17 cellular contexts compared by ENCODE assay signal in the genomic region with DNA sequence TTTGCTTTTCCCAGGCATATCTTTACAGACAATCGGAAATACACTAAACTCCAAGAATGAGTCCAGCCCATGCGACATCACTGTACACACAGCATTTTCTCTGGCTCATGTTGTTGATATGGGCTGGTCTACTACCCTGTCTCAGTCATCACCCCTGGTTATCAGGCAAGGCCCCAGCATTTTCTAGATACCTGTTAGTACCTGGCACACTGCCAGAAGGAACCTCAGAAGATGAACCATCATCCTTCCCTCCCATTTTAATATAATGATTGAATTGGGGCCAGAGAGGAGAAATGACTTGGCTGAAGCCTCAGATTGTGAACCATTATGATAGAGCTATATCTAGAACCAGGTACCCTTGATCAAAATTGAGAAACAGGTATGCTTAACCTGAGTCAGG.
DNase-seq lines count a peak whose midpoint lies in the region; ATAC-seq and TF ChIP-seq lines count a peak whose summit lies in the region.
"Had no signal": no experiment of that assay in that cellular context is flagged by ENCODE, and none has a peak within 500 bp of the region (broad histone marks: within the 10 kb centered on the region; RNA-seq: fewer than 3 reads in every experiment).

No MANE protein-coding gene starts in this region.

- H3K4me3 ChIP-seq in LNCaP clone FGC (ENCODE audit: low read depth, low read length) (no peak overlapping the region), endodermal cell (ENCODE audit: low read length) (no peak overlapping the region), trophoblast cell (ENCODE audit: low read depth, low read length) (no peak overlapping the region), neural progenitor cell (no peak overlapping the region), body of pancreas (no peak overlapping the region)
- H3K4me3 ChIP-seq: GM23338 had no signal

- no peak overlapping the region for H3K14ac ChIP-seq in trophoblast cell (ENCODE audit: low read length)

- H3K9me3 Mint-ChIP-seq in endodermal cell (no peaks in the 10 kb centered on the region), neural progenitor cell (no peaks in the 10 kb centered on the region)
- H3K9me3 Mint-ChIP-seq: GM23338, H9 had no signal

- no peak overlapping the region for H3K23ac ChIP-seq in trophoblast cell (ENCODE audit: low read length)

- H3K4me1 ChIP-seq in endodermal cell (ENCODE audit: control insufficient read depth, insufficient read depth, low read length), result no peaks in the 10 kb centered on the region
- no peaks in the 10 kb centered on the region for H3K4me1 ChIP-seq in trophoblast cell (ENCODE audit: control insufficient read depth in 1 of 2, insufficient read depth in 2 of 2, low read length in 2 of 2)
- H3K4me1 ChIP-seq in neural progenitor cell, result no peaks in the 10 kb centered on the region
- no peaks in the 10 kb centered on the region for H3K4me1 ChIP-seq in body of pancreas

- ATAC-seq in body of pancreas, result no peak
- ATAC-seq: GM23338, HCT116 had no signal

- no peak overlapping the region for H4K91ac ChIP-seq in trophoblast cell (ENCODE audit: low read depth, low read length)

- no peak for TF ChIP-seq POLR2A in body of pancreas (IDR thresholded peaks at IDR 0.05)

- H3K36me3 ChIP-seq in endodermal cell (ENCODE audit: control insufficient read depth, insufficient read depth, low read length), result no peaks in the 10 kb centered on the region
- no peaks in the 10 kb centered on the region for H3K36me3 ChIP-seq in trophoblast cell (ENCODE audit: control insufficient read depth in 1 of 2, insufficient read depth in 2 of 2, low read length in 2 of 2)
- H3K36me3 ChIP-seq in neural progenitor cell, result no peaks in the 10 kb centered on the region
- no peaks in the 10 kb centered on the region for H3K36me3 ChIP-seq in body of pancreas (replicated peaks in 1 of 2; ENCODE audit: insufficient read depth in 1 of 2, low read depth in 2 of 2)

- H3K4me1 Mint-ChIP-seq in endodermal cell (peaks cover 4% of the 10 kb centered on the region), neural progenitor cell (peaks cover 6% of the 10 kb centered on the region)
- H3K4me1 Mint-ChIP-seq: CD4-positive, alpha-beta memory T cell had no signal

- no peaks in the 10 kb centered on the region for H4K20me1 ChIP-seq in neural progenitor cell (ENCODE audit: low read depth)

- no peak overlapping the region for H3K4ac ChIP-seq in trophoblast cell (ENCODE audit: low read depth, low read length)

- DNase-seq in LNCaP clone FGC (ENCODE audit: low read depth) (peak; percentile 70), NCI-H226 (peak; percentile 40), endodermal cell (no peak), trophoblast cell (no peak), neural progenitor cell (ENCODE audit: low spot score) (no peak), ureter (ENCODE audit: low spot score) (no peak), body of pancreas (no peak)
- DNase-seq: C1 segment of cervical spinal cord; Calu3; CD4-positive, alpha-beta memory T cell; COR-L47; DMS53; DMS79 treated with DMSO at 0.1 percent for 48 hours; GF-D8; H9 had no signal

- H4K12ac ChIP-seq in trophoblast cell (ENCODE audit: low read depth, low read length), result no peak overlapping the region

- H3K9ac ChIP-seq in endodermal cell (ENCODE audit: extremely low read depth, low read length, poor library complexity, severe bottlenecking) (no peak overlapping the region), trophoblast cell (ENCODE audit: low read length) (no peak overlapping the region), neural progenitor cell (no peak overlapping the region)

- H3K79me1 ChIP-seq in trophoblast cell (ENCODE audit: low read length), result peaks cover 4% of the 10 kb centered on the region

- H2AFZ ChIP-seq in trophoblast cell (ENCODE audit: insufficient read depth, low read length, poor library complexity) (no peak overlapping the region), neural progenitor cell (replicated peaks) (no peak overlapping the region)

- intact Hi-C loops in body of pancreas (cut with DNase I), result no loop called here

- H3K9me3 ChIP-seq in endodermal cell (ENCODE audit: control insufficient read depth, low read length), result no peaks in the 10 kb centered on the region
- H3K9me3 ChIP-seq in trophoblast cell (ENCODE audit: insufficient read depth, low read depth, low read length), result no peaks in the 10 kb centered on the region
- no peaks in the 10 kb centered on the region for H3K9me3 ChIP-seq in neural progenitor cell (ENCODE audit: low read depth)
- H3K9me3 ChIP-seq in body of pancreas, result no peaks in the 10 kb centered on the region

- H3K36me3 Mint-ChIP-seq in endodermal cell (ENCODE audit: low read depth), result no peaks in the 10 kb centered on the region
- no peaks in the 10 kb centered on the region for H3K36me3 Mint-ChIP-seq in neural progenitor cell
- H3K36me3 Mint-ChIP-seq: CD4-positive, alpha-beta memory T cell had no signal

- H3K27me3 ChIP-seq in endodermal cell (ENCODE audit: control insufficient read depth, insufficient read depth, low read length, poor library complexity, severe bottlenecking) (no peaks in the 10 kb centered on the region), trophoblast cell (ENCODE audit: insufficient read depth, low read length) (no peaks in the 10 kb centered on the region), neural progenitor cell (no peaks in the 10 kb centered on the region), body of pancreas (no peaks in the 10 kb centered on the region)

- H3K27ac Mint-ChIP-seq in endodermal cell (peak overlapping the region; percentile 7), neural progenitor cell (no peak overlapping the region)
- H3K27ac Mint-ChIP-seq: CD4-positive, alpha-beta memory T cell; H9 had no signal

- H3K4me2 ChIP-seq in trophoblast cell (ENCODE audit: low read length) (no peak overlapping the region), neural progenitor cell (no peak overlapping the region)
- H3K4me2 ChIP-seq: GM23338 had no signal

- no peak overlapping the region for H2BK5ac ChIP-seq in trophoblast cell (ENCODE audit: low read depth, low read length, poor library complexity)

- H3K27me3 Mint-ChIP-seq in endodermal cell (ENCODE audit: insufficient read depth) (no peaks in the 10 kb centered on the region), neural progenitor cell (ENCODE audit: insufficient read depth, low read depth) (peaks cover 3% of the 10 kb centered on the region)
- H3K27me3 Mint-ChIP-seq: CD4-positive, alpha-beta memory T cell had no signal

- H2BK12ac ChIP-seq in trophoblast cell (ENCODE audit: low read length), result peak overlapping the region; percentile 6

- H3K4me3 Mint-ChIP-seq in endodermal cell (no peak overlapping the region), neural progenitor cell (no peak overlapping the region)
- H3K4me3 Mint-ChIP-seq: CD4-positive, alpha-beta memory T cell; GM23338; H9 had no signal

- no peak overlapping the region for H2AK5ac ChIP-seq in trophoblast cell (ENCODE audit: low read length)

- H3F3A ChIP-seq in neural progenitor cell (ENCODE audit: low read depth), result no peaks in the 10 kb centered on the region

- H3K18ac ChIP-seq in trophoblast cell (ENCODE audit: low read length), result no peak overlapping the region

- H3K79me2 ChIP-seq in trophoblast cell (ENCODE audit: control insufficient read depth, insufficient read depth, low read length, poor library complexity) (no peaks in the 10 kb centered on the region), neural progenitor cell (ENCODE audit: low read depth) (no peaks in the 10 kb centered on the region)

- WGBS in endodermal cell (ENCODE audit: insufficient coverage in 1 of 2, insufficient read length in 1 of 2), 2 experiments, result 80 to 90% methylated on average over 1 to 2 of the region's 2 CpGs
- WGBS in trophoblast cell (ENCODE audit: extremely low coverage, insufficient coverage, insufficient read length), result no CpG with 5 or more reads among the region's 2 CpGs
- 44 to 59% methylated on average over 2 of the region's 2 CpGs for WGBS in body of pancreas, 2 donors

- no peak overlapping the region for H3K27ac ChIP-seq in endodermal cell (ENCODE audit: low read depth, low read length)
- no peak overlapping the region for H3K27ac ChIP-seq in trophoblast cell (ENCODE audit: low read depth, low read length)
- no peak overlapping the region for H3K27ac ChIP-seq in neural progenitor cell
- H3K27ac ChIP-seq in body of pancreas, result no peak overlapping the region

- H2BK120ac ChIP-seq in trophoblast cell (ENCODE audit: insufficient read depth, low read length, poor library complexity), result no peak overlapping the region

- no peak for TF ChIP-seq CTCF in LNCaP clone FGC (IDR thresholded peaks at IDR 0.05; ENCODE audit: control insufficient read depth, extremely low read depth, insufficient read depth)
- no peak for TF ChIP-seq CTCF in endodermal cell (conservative IDR thresholded peaks at IDR 0.05)
- TF ChIP-seq CTCF in neural progenitor cell (IDR thresholded peaks at IDR 0.05), result no peak
- no peak for TF ChIP-seq CTCF in body of pancreas (IDR thresholded peaks at IDR 0.05)

- no peak overlapping the region for H4K8ac ChIP-seq in trophoblast cell (ENCODE audit: low read depth, low read length)

Comparison
In these comparisons a context has a peak if more than half of its experiments do, and no peak if none do; other contexts are left out.
1. DNase-seq: peak in LNCaP clone FGC (single experiment) and NCI-H226 (single experiment); none in endodermal cell (single experiment), trophoblast cell (0 of 2), neural progenitor cell (single experiment), ureter (single experiment) and body of pancreas (0 of 4).